In genomic region chr10:69513617-69514016, GRCh38 we compare ENCODE assay signal across 23 cellular contexts. TPM values are rescaled to one million over a fixed set of nuclear protein-coding genes. Genes with fewer than 3 reads are reported as not detected.
DNase-seq lines count a peak whose midpoint lies in the region; ATAC-seq and TF ChIP-seq lines count a peak whose summit lies in the region.
"Had no signal": no experiment of that assay in that cellular context is flagged by ENCODE, and none has a peak within 500 bp of the region (broad histone marks: within the 10 kb centered on the region; RNA-seq: fewer than 3 reads in every experiment).

No MANE protein-coding gene starts in this region.

- H3K9me2 ChIP-seq in PC-9 (ENCODE audit: insufficient read depth) = no peaks in the 10 kb centered on the region

- no peak overlapping the region for H3K4me3 ChIP-seq in A673 (ENCODE audit: low read depth, low read length, poor library complexity, severe bottlenecking)
- no peak overlapping the region for H3K4me3 ChIP-seq in HEK293 (ENCODE audit: low read depth, low read length)
- H3K4me3 ChIP-seq in PC-9 = no peak overlapping the region
- H3K4me3 ChIP-seq in esophagus muscularis mucosa = no peak overlapping the region
- H3K4me3 ChIP-seq: SK-N-MC had no signal

- no peak overlapping the region for H3K27ac Mint-ChIP-seq in naive thymus-derived CD8-positive, alpha-beta T cell
- H3K27ac Mint-ChIP-seq: CD4-positive, CD25-positive, alpha-beta regulatory T cell had no signal

- peaks cover 0 to 7% (median 1%) of the 10 kb centered on the region in 4 donors for H3K4me1 Mint-ChIP-seq in naive thymus-derived CD8-positive, alpha-beta T cell

- no peak overlapping the region for H2AFZ ChIP-seq in PC-9

- ATAC-seq in naive thymus-derived CD8-positive, alpha-beta T cell = no peak

- H3K27me3 ChIP-seq in A673 (replicated peaks; ENCODE audit: insufficient read depth, low read depth, low read length, poor library complexity) (peaks cover 34% of the 10 kb centered on the region), PC-9 (ENCODE audit: insufficient read depth, low read depth) (no peaks in the 10 kb centered on the region), esophagus muscularis mucosa (no peaks in the 10 kb centered on the region)
- H3K27me3 ChIP-seq: BE2C had no signal

- POLR2A ChIA-PET in A673 (lab: Charles Lee; ENCODE audit: low non-redundant PET) = no interaction called here
- POLR2A ChIA-PET in HEK293 (lab: Yijun Ruan, JAX) = no interaction called here
- POLR2A ChIA-PET in PC-9 (lab: Charles Lee; ENCODE audit: unreplicated experiment) = no interaction called here
- POLR2A ChIA-PET in naive thymus-derived CD8-positive, alpha-beta T cell (lab: Charles Lee) = no interaction called here

- DNase-seq in A673 (ENCODE audit: low spot score) (no peak), PC-9 (no peak), esophagus muscularis mucosa (ENCODE audit: extremely low spot score) (peak; percentile 7), erythroblast (lab: John Stamatoyannopoulos, UW) (no peak)
- no peak for DNase-seq in activated CD4-positive, alpha-beta T cell treated with anti-CD3 and anti-CD28 coated beads, Interleukin-2, amount 50 U/mL, for 1 hour
- DNase-seq in naive thymus-derived CD8-positive, alpha-beta T cell = no peak
- DNase-seq: BE2C; CD4-positive, CD25-positive, alpha-beta regulatory T cell; DMS79; Kasumi-1; NCI-H1092; NCI-H1436 treated with DMSO at 0.1 percent for 48 hours; NCI-H1930; NCI-H2227 treated with DMSO at 0.1 percent for 48 hours; NCI-H510A; NCI-H748 treated with DMSO at 0.1 percent for 48 hours; OCI-M1; RPMI8226; SHP77 treated with DMSO at 0.1 percent for 48 hours had no signal

- H3K4me3 Mint-ChIP-seq in naive thymus-derived CD8-positive, alpha-beta T cell = no peak overlapping the region
- H3K4me3 Mint-ChIP-seq: CD4-positive, CD25-positive, alpha-beta regulatory T cell had no signal

- no peak for TF ChIP-seq POLR2A in esophagus muscularis mucosa (IDR thresholded peaks at IDR 0.05; ENCODE audit: low read depth)
- TF ChIP-seq POLR2A in erythroblast (IDR thresholded peaks at IDR 0.05; ENCODE audit: low read length) = no peak

- intact Hi-C loops in A673 (cut with micrococcal nuclease; ENCODE audit: unreplicated experiment) (no loop called here), PC-9 (cut with micrococcal nuclease; ENCODE audit: unreplicated experiment) (loop anchor here (1.0 to 10.0 kb wide), 3 partner anchors 87 to 401 kb away; no protein-coding TSS in a partner anchor), esophagus muscularis mucosa (cut with DNase I) (no loop called here)

- H3K36me3 Mint-ChIP-seq in naive thymus-derived CD8-positive, alpha-beta T cell = no peaks in the 10 kb centered on the region
- H3K36me3 Mint-ChIP-seq: CD4-positive, CD25-positive, alpha-beta regulatory T cell had no signal

- peaks cover 11 to 24% (median 15%) of the 10 kb centered on the region in 5 donors for H3K27me3 Mint-ChIP-seq in naive thymus-derived CD8-positive, alpha-beta T cell

- H3K4me1 ChIP-seq in A673 (ENCODE audit: insufficient read depth, low read length, poor library complexity, severe bottlenecking) (no peaks in the 10 kb centered on the region), HEK293 (ENCODE audit: control insufficient read depth, insufficient read depth, low read length) (no peaks in the 10 kb centered on the region), PC-9 (replicated peaks; ENCODE audit: insufficient read depth) (no peaks in the 10 kb centered on the region), esophagus muscularis mucosa (no peaks in the 10 kb centered on the region)
- H3K4me1 ChIP-seq: BE2C had no signal

- H3K9me3 ChIP-seq in A673 (ENCODE audit: low read depth, low read length, poor library complexity, severe bottlenecking) = no peaks in the 10 kb centered on the region
- H3K9me3 ChIP-seq in HEK293 (ENCODE audit: control insufficient read depth, insufficient read depth, low read depth, low read length) = no peaks in the 10 kb centered on the region
- H3K9me3 ChIP-seq in PC-9 (ENCODE audit: insufficient read depth, low read depth) = no peaks in the 10 kb centered on the region
- H3K9me3 ChIP-seq in esophagus muscularis mucosa = no peaks in the 10 kb centered on the region
- H3K9me3 ChIP-seq: BE2C had no signal

- H3F3A ChIP-seq in PC-9 (ENCODE audit: insufficient read depth, low read depth) = peaks cover 17% of the 10 kb centered on the region; the same call in 1 of the 2 replicates

- CTCF ChIA-PET in A673 (lab: Charles Lee) = no interaction called here
- CTCF ChIA-PET in HEK293 (lab: Yijun Ruan, JAX) = interaction anchor here (0.7 to 13.3 kb wide), 6 partner anchors 106 to 187 kb away, joined by 3 to 284 read pairs (median 4); no protein-coding TSS in a partner anchor
- CTCF ChIA-PET in PC-9 (lab: Charles Lee) = interaction anchor here (3.5 kb wide), 1 partner anchor 123 kb away, joined by 43 read pairs; no protein-coding TSS in a partner anchor

- TF ChIP-seq EP300 in esophagus muscularis mucosa (IDR thresholded peaks at IDR 0.05) = no peak

- no peak overlapping the region for H3K27ac ChIP-seq in A673 (ENCODE audit: low read depth, low read length, poor library complexity, severe bottlenecking)
- no peak overlapping the region for H3K27ac ChIP-seq in HEK293 (ENCODE audit: extremely low read depth, low read depth, low read length)
- no peak overlapping the region for H3K27ac ChIP-seq in PC-9
- H3K27ac ChIP-seq in esophagus muscularis mucosa (replicated peaks in 1 of 4) = no peak overlapping the region
- H3K27ac ChIP-seq: SK-N-MC had no signal

- no peak overlapping the region for H3K4me2 ChIP-seq in PC-9

- TF ChIP-seq CTCF in A673 (conservative IDR thresholded peaks at IDR 0.05; ENCODE audit: low read depth, low read length) = 0 out of 2 replicates have a peak, but pooled peaks have one; percentile 11
- TF ChIP-seq CTCF in HEK293 (tag by site-specific recombination; IDR thresholded peaks at IDR 0.05) = no peak
- TF ChIP-seq CTCF in PC-9 (conservative IDR thresholded peaks at IDR 0.05) = peak; percentile 39; the same call in 1 of the 2 replicates
- no peak for TF ChIP-seq CTCF in esophagus muscularis mucosa (IDR thresholded peaks at IDR 0.05)

- peaks cover 4% of the 10 kb centered on the region; the same call in 1 of the 2 replicates for H4K20me1 ChIP-seq in PC-9 (ENCODE audit: insufficient read depth)

- no peaks in the 10 kb centered on the region for H3K79me2 ChIP-seq in PC-9 (ENCODE audit: low read depth)

- no peaks in the 10 kb centered on the region for H3K9me3 Mint-ChIP-seq in naive thymus-derived CD8-positive, alpha-beta T cell
- H3K9me3 Mint-ChIP-seq: CD4-positive, CD25-positive, alpha-beta regulatory T cell had no signal

- H3K36me3 ChIP-seq in A673 (ENCODE audit: insufficient read depth, low read length, poor library complexity, severe bottlenecking) (no peaks in the 10 kb centered on the region), HEK293 (ENCODE audit: control insufficient read depth in 2 of 2, insufficient read depth in 1 of 2, low read length in 2 of 2) (no peaks in the 10 kb centered on the region), PC-9 (ENCODE audit: low read depth) (peaks cover under 1% of the 10 kb centered on the region; the same call in 1 of the 2 replicates), esophagus muscularis mucosa (peaks cover 4 to 27% (median 11%) of the 10 kb centered on the region in 4 donors)
- H3K36me3 ChIP-seq: BE2C had no signal

- 93% methylated on average over 4 of the region's 4 CpGs for WGBS in esophagus muscularis mucosa

- BruUV-seq in A673 (replicated peaks; lab: Mats Ljungman, UMichigan) (no TSS peak), PC-9 (replicated peaks; lab: Mats Ljungman, UMichigan) (no TSS peak)

TF ChIP-seq in HEK293, 187 proteins besides CTCF, POLR2A, EP300 and RAD21:
- TF ChIP-seq EGR2 (tag by site-specific recombination; IDR thresholded peaks at IDR 0.05; ENCODE audit: low read depth) (no peak), SCRT2 (tag by site-specific recombination; IDR thresholded peaks at IDR 0.05) (peak; percentile 91), SCRT1 (tag by site-specific recombination; IDR thresholded peaks at IDR 0.05; ENCODE audit: borderline replicate concordance) (peak; percentile 80), ZFP41 (tag by site-specific recombination; IDR thresholded peaks at IDR 0.05; ENCODE audit: borderline replicate concordance) (no peak), MYNN (tag by site-specific recombination; IDR thresholded peaks at IDR 0.05; ENCODE audit: borderline replicate concordance) (no peak)
- TF ChIP-seq, protein P1, sequence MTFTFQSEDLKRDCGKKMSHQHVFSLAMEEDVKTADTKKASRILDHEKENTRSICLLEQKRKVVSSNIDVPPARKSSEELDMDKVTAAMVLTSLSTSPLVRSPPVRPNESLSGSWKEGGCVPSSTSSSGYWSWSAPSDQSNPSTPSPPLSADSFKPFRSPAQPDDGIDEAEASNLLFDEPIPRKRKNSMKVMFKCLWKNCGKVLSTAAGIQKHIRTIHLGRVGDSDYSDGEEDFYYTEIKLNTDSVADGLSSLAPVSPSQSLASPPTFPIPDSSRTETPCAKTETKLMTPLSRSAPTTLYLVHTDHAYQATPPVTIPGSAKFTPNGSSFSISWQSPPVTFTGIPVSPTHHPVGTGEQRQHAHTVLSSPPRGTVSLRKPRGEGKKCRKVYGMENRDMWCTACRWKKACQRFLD (tag by site-specific recombination; IDR thresholded peaks at IDR 0.05) = no peak

RNA-seq across cellular contexts. Expression of gene NEUROG3, which starts 59.6 kb away (rescaled TPM):
- total RNA-seq in A673 (2021) (not detected in 2 replicates), PC-9 (2021) (not detected in 2 replicates), esophagus muscularis mucosa (under 1 TPM in 1 of 4 donors, not detected in 3; 0.66 TPM)
- not detected for total RNA-seq in naive thymus-derived CD8-positive, alpha-beta T cell
- polyA plus RNA-seq in naive thymus-derived CD8-positive, alpha-beta T cell = under 1 TPM in 1 of 3 donors, not detected in 2; 0.28 TPM
- total RNA-seq: CD4-positive, CD25-positive, alpha-beta regulatory T cell; H1; T-helper 2 cell treated with Interferon-gamma antibody and Interleukin-4, amounts not matched to agents 100 ng/mL and 5 ng/mL, for 36 hours had no signal
- polyA plus RNA-seq: CD4-positive, CD25-positive, alpha-beta regulatory T cell had no signal

Comparison
In these comparisons a context has a peak if more than half of its experiments do, and no peak if none do; other contexts are left out.
1. CTCF ChIP-seq: peak in A673 (single experiment) and PC-9 (single experiment); none in HEK293 (single experiment) and esophagus muscularis mucosa (0 of 3).